ENCODE assay signal across 8 cellular contexts in the genomic region with DNA sequence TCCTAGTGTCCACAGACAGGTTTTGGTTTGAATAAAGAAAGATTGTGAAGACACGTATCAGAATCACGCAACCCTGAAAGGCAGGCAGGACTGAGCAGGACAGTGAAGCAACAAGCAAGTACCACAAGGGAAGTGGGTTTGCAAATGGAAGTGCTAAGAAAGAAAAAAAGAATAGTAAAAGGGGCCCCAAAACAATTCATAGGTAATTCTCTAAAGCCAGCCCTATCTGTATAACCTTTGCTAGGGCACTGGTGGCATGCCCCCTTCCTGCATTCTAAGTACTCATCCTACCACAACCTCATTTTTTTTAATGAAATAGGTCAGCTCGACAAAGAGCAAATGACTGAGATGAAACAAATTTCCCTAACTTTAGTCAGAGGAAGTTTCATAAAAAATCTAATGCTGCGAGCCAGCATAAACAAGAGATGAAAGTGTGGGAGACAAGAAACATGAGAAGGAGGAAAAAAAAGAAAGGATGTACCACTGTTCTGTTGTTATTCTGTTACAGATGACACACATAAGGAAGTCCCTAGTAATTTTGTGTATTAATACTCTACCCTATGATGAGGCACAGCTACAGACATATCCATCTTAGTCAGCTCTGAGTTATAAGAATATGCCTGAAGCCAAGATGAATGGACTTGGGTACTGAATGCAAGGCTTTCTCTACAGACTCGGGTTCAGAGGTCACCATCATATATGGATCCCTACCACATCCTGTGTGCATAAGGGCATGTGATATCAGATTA. TPM values are rescaled to one million over a fixed set of nuclear protein-coding genes. Genes with fewer than 3 reads are reported as not detected.
DNase-seq lines count a peak whose midpoint lies in the region; ATAC-seq and TF ChIP-seq lines count a peak whose summit lies in the region.

No MANE protein-coding gene starts in this region.

- H3K9me3 ChIP-seq in uterus = no peaks in the 10 kb centered on the region

- no peak for TF ChIP-seq POLR2A in uterus (IDR thresholded peaks at IDR 0.05)

- H3K4me3 ChIP-seq in AG04449 (ENCODE audit: low read depth, low read length) (no peak overlapping the region), uterus (no peak overlapping the region)

- H3K27me3 ChIP-seq in uterus = no peaks in the 10 kb centered on the region

- H3K4me1 ChIP-seq in uterus = no peaks in the 10 kb centered on the region

- peak; percentile 66 for DNase-seq in AG04449 (ENCODE audit: low read depth, low spot score)
- peak; percentile 77 for DNase-seq in kidney glomerular epithelial cell (lab: John Stamatoyannopoulos, UW)
- no peak for DNase-seq in uterus
- DNase-seq in NCI-H774 (lab: John Stamatoyannopoulos, UW) = no peak
- DNase-seq in SHP77 treated with DMSO at 0.1 percent for 48 hours (lab: John Stamatoyannopoulos, UW) = no peak

- TF ChIP-seq CTCF in AG04449 (IDR thresholded peaks at IDR 0.05; ENCODE audit: insufficient read depth, low read length, missing control alignments) (no peak), uterus (IDR thresholded peaks at IDR 0.05) (no peak)

- CTCF ChIA-PET in AG04449 (lab: Yijun Ruan, JAX) = interaction anchor here (1.1 kb wide), 1 partner anchor 20 kb away, joined by 3 read pairs; no protein-coding TSS in a partner anchor

- intact Hi-C loops in uterus (cut with DNase I; ENCODE audit: low total_unique reads) = no loop called here

- H3K27ac ChIP-seq in uterus = no peak overlapping the region

- no peaks in the 10 kb centered on the region for H3K36me3 ChIP-seq in uterus

- POLR2A ChIA-PET in AG04449 (lab: Yijun Ruan, JAX) = interaction anchor here (0.5 to 0.7 kb wide), 2 partner anchors 8 to 148 kb away, joined by 3 to 4 read pairs; no protein-coding TSS in a partner anchor

- peak; percentile 67 for ATAC-seq in GM18873 (IDR thresholded peaks at IDR 0.05; ENCODE audit: low FRiP score, unreplicated experiment)
- peak; percentile 85 for ATAC-seq in HG03095 (IDR thresholded peaks at IDR 0.05; ENCODE audit: unreplicated experiment)
- peak; percentile 89 for ATAC-seq in activated CD4-positive, CD25-positive, alpha-beta regulatory T cell treated with anti-CD3 and anti-CD28 coated beads, Interleukin-2, amount 50 U/mL, for 24 hours

RNA-seq across cellular contexts. Expression of gene IKZF2, which starts 32.2 kb away (rescaled TPM):
- total RNA-seq in uterus = 10 to 100 TPM in 1 of 4 donors, 1 to 10 TPM in 3; 2.6 to 14.5 (median 4.2) TPM

Comparison
In these comparisons a context has a peak if more than half of its experiments do, and no peak if none do; other contexts are left out.
1. DNase-seq: peak in AG04449 (single experiment) and kidney glomerular epithelial cell (single experiment); none in uterus (0 of 2), NCI-H774 (single experiment) and SHP77 treated with DMSO at 0.1 percent for 48 hours (single experiment).
2. Peak in every context shown above with its lines, with median percentiles within 50 percentile points of each other: ATAC-seq.